Comparison of ENCODE assay signal across 1 cellular context in the genomic region with DNA sequence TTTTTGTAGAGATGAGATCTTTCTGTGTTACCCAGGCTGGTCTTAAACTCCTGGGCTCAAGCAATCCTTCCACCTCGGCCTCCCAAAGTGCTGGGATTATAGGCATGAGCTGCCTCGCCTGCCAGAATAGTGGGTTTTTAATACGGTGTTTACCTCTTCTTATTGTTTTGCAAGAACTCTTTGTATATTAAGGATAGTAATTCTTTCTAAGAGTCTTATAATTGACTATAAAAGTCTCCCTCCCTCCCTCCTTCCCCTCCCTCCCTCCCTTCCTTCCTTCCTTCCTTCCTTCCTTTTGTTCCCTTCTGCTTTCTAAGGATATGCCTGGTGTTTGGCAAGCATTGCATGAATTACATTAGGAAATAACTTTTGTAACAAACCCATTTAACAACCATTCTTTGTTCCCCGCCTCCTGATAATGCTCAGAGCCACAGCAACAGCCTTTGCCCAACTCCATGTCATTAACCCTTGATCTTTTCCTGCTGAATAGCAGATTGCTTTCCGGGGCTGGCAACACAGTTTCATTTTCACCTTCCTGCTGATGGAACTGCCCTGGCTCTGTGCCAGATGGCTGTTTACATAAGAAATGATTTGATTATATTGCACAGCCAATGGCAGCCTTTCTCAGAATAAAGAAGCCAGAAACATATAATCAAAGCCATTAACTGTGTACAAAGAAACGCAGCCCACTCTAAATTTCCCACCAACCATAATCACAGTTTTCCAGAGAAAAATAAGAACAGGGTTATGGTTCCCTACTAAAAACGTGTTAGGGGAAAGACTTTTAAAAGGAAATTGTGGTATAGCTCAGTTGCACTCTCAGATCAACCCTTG.
TF ChIP-seq lines count a peak whose summit lies in the region.

No MANE protein-coding gene starts in this region.

TF ChIP-seq in HepG2, 621 proteins besides CTCF, POLR2A, EP300 and RAD21 (continued from another document and continues in another):
- TF ChIP-seq ZNF574 (CRISPR knock-in tag; IDR thresholded peaks at IDR 0.05): peak; percentile 77
- no peak for TF ChIP-seq ATM (IDR thresholded peaks at IDR 0.05; ENCODE audit: borderline replicate concordance)
- peak; percentile 73 for TF ChIP-seq ZNF605 (CRISPR knock-in tag; IDR thresholded peaks at IDR 0.05)
- peak; percentile 92 for TF ChIP-seq STAT6 (CRISPR knock-in tag; IDR thresholded peaks at IDR 0.05; ENCODE audit: borderline replicate concordance)
- peak; percentile 96 for TF ChIP-seq SOX13 (IDR thresholded peaks at IDR 0.05)
- peak in 1 of 2 experiments; percentile 98; a peak in 2 of 4 replicates for TF ChIP-seq SOX13 (CRISPR knock-in tag; conservative IDR thresholded peaks at IDR 0.05 in 1 of 2, IDR thresholded peaks at IDR 0.05 in 1 of 2)
- TF ChIP-seq MEIS1 (CRISPR knock-in tag; IDR thresholded peaks at IDR 0.05; ENCODE audit: borderline replicate concordance): peak; percentile 38; the same call in 1 of the 2 replicates
- TF ChIP-seq BRD4 (CRISPR knock-in tag; IDR thresholded peaks at IDR 0.05): 0 out of 2 replicates have a peak, but pooled peaks have one; percentile 49
- TF ChIP-seq PLRG1 (conservative IDR thresholded peaks at IDR 0.05): no peak
- TF ChIP-seq MLX (CRISPR knock-in tag; IDR thresholded peaks at IDR 0.05): peak; percentile 66; the same call in 1 of the 2 replicates
- no peak for TF ChIP-seq ZNF775 (CRISPR knock-in tag; IDR thresholded peaks at IDR 0.05; ENCODE audit: borderline replicate concordance)
- peak; percentile 96 for TF ChIP-seq FOXJ3 (CRISPR knock-in tag; IDR thresholded peaks at IDR 0.05; ENCODE audit: borderline replicate concordance)
- TF ChIP-seq, protein P1, sequence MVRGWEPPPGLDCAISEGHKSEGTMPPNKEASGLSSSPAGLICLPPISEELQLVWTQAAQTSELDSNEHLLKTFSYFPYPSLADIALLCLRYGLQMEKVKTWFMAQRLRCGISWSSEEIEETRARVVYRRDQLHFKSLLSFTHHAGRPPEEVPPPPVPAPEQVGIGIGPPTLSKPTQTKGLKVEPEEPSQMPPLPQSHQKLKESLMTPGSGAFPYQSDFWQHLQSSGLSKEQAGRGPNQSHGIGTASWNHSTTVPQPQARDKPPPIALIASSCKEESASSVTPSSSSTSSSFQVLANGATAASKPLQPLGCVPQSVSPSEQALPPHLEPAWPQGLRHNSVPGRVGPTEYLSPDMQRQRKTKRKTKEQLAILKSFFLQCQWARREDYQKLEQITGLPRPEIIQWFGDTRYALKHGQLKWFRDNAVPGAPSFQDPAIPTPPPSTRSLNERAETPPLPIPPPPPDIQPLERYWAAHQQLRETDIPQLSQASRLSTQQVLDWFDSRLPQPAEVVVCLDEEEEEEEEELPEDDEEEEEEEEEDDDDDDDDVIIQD (CRISPR knock-in tag; IDR thresholded peaks at IDR 0.05; ENCODE audit: low read depth): peak; percentile 88
- TF ChIP-seq JUNB (CRISPR knock-in tag; IDR thresholded peaks at IDR 0.05; ENCODE audit: borderline replicate concordance): no peak
- TF ChIP-seq MAZ (IDR thresholded peaks at IDR 0.05; ENCODE audit: borderline replicate concordance, low read depth, low read length): no peak; the same call in 1 of the 2 replicates
- TF ChIP-seq MAZ (CRISPR knock-in tag; IDR thresholded peaks at IDR 0.05; ENCODE audit: low read depth): peak; percentile 45; the same call in 1 of the 2 replicates
- peak; percentile 39; the same call in 1 of the 2 replicates for TF ChIP-seq ZFP36L2 (CRISPR knock-in tag; IDR thresholded peaks at IDR 0.05)
- TF ChIP-seq ZNF260 (CRISPR knock-in tag; IDR thresholded peaks at IDR 0.05; ENCODE audit: borderline replicate concordance, low read depth): no peak
- no peak for TF ChIP-seq MLXIP (CRISPR knock-in tag; IDR thresholded peaks at IDR 0.05; ENCODE audit: borderline replicate concordance)
- TF ChIP-seq CC2D1A (CRISPR knock-in tag; IDR thresholded peaks at IDR 0.05): no peak
- TF ChIP-seq, protein P2, sequence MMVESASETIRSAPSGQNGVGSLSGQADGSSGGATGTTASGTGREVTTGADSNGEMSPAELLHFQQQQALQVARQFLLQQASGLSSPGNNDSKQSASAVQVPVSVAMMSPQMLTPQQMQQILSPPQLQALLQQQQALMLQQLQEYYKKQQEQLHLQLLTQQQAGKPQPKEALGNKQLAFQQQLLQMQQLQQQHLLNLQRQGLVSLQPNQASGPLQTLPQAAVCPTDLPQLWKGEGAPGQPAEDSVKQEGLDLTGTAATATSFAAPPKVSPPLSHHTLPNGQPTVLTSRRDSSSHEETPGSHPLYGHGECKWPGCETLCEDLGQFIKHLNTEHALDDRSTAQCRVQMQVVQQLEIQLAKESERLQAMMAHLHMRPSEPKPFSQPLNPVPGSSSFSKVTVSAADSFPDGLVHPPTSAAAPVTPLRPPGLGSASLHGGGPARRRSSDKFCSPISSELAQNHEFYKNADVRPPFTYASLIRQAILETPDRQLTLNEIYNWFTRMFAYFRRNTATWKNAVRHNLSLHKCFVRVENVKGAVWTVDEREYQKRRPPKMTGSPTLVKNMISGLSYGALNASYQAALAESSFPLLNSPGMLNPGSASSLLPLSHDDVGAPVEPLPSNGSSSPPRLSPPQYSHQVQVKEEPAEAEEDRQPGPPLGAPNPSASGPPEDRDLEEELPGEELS (CRISPR knock-in tag; IDR thresholded peaks at IDR 0.05): peak; percentile 98
- peak; percentile 78 for TF ChIP-seq ZNF781 (CRISPR knock-in tag; IDR thresholded peaks at IDR 0.05; ENCODE audit: borderline replicate concordance, not compliant biosample characterization)
- TF ChIP-seq, protein P3, sequence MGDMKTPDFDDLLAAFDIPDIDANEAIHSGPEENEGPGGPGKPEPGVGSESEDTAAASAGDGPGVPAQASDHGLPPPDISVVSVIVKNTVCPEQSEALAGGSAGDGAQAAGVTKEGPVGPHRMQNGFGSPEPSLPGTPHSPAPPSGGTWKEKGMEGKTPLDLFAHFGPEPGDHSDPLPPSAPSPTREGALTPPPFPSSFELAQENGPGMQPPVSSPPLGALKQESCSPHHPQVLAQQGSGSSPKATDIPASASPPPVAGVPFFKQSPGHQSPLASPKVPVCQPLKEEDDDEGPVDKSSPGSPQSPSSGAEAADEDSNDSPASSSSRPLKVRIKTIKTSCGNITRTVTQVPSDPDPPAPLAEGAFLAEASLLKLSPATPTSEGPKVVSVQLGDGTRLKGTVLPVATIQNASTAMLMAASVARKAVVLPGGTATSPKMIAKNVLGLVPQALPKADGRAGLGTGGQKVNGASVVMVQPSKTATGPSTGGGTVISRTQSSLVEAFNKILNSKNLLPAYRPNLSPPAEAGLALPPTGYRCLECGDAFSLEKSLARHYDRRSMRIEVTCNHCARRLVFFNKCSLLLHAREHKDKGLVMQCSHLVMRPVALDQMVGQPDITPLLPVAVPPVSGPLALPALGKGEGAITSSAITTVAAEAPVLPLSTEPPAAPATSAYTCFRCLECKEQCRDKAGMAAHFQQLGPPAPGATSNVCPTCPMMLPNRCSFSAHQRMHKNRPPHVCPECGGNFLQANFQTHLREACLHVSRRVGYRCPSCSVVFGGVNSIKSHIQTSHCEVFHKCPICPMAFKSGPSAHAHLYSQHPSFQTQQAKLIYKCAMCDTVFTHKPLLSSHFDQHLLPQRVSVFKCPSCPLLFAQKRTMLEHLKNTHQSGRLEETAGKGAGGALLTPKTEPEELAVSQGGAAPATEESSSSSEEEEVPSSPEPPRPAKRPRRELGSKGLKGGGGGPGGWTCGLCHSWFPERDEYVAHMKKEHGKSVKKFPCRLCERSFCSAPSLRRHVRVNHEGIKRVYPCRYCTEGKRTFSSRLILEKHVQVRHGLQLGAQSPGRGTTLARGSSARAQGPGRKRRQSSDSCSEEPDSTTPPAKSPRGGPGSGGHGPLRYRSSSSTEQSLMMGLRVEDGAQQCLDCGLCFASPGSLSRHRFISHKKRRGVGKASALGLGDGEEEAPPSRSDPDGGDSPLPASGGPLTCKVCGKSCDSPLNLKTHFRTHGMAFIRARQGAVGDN (CRISPR knock-in tag; IDR thresholded peaks at IDR 0.05): no peak
- TF ChIP-seq ZBTB42 (CRISPR knock-in tag; IDR thresholded peaks at IDR 0.05): no peak
- TF ChIP-seq, protein P4, sequence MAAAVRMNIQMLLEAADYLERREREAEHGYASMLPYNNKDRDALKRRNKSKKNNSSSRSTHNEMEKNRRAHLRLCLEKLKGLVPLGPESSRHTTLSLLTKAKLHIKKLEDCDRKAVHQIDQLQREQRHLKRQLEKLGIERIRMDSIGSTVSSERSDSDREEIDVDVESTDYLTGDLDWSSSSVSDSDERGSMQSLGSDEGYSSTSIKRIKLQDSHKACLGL (CRISPR knock-in tag; IDR thresholded peaks at IDR 0.05): no peak
- peak; percentile 68; the same call in 1 of the 2 replicates for TF ChIP-seq TOE1 (CRISPR knock-in tag; IDR thresholded peaks at IDR 0.05)
- TF ChIP-seq, protein P5, sequence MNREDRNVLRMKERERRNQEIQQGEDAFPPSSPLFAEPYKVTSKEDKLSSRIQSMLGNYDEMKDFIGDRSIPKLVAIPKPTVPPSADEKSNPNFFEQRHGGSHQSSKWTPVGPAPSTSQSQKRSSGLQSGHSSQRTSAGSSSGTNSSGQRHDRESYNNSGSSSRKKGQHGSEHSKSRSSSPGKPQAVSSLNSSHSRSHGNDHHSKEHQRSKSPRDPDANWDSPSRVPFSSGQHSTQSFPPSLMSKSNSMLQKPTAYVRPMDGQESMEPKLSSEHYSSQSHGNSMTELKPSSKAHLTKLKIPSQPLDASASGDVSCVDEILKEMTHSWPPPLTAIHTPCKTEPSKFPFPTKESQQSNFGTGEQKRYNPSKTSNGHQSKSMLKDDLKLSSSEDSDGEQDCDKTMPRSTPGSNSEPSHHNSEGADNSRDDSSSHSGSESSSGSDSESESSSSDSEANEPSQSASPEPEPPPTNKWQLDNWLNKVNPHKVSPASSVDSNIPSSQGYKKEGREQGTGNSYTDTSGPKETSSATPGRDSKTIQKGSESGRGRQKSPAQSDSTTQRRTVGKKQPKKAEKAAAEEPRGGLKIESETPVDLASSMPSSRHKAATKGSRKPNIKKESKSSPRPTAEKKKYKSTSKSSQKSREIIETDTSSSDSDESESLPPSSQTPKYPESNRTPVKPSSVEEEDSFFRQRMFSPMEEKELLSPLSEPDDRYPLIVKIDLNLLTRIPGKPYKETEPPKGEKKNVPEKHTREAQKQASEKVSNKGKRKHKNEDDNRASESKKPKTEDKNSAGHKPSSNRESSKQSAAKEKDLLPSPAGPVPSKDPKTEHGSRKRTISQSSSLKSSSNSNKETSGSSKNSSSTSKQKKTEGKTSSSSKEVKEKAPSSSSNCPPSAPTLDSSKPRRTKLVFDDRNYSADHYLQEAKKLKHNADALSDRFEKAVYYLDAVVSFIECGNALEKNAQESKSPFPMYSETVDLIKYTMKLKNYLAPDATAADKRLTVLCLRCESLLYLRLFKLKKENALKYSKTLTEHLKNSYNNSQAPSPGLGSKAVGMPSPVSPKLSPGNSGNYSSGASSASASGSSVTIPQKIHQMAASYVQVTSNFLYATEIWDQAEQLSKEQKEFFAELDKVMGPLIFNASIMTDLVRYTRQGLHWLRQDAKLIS (CRISPR knock-in tag; IDR thresholded peaks at IDR 0.05): 0 out of 2 replicates have a peak, but pooled peaks have one; percentile 56
